ENCODE assay signal across 8 cellular contexts in genomic region chr5:138953370-138954256, GRCh38.
DNase-seq lines count a peak whose midpoint lies in the region; ATAC-seq, FAIRE-seq and TF ChIP-seq lines count a peak whose summit lies in the region.

No MANE protein-coding gene starts in this region.

- no peaks in the 10 kb centered on the region for H3K36me3 ChIP-seq in adipocyte (ENCODE audit: control insufficient read depth, insufficient read depth, low read length, severe bottlenecking)
- no peaks in the 10 kb centered on the region for H3K36me3 ChIP-seq in prostate gland

- 15% methylated on average over 11 of the region's 14 CpGs for WGBS in prostate gland

- ATAC-seq in left cardiac atrium (peak; percentile 90 to 94), HG02642 (IDR thresholded peaks at IDR 0.05; ENCODE audit: poor library complexity, unreplicated experiment) (no peak)

- H3K9me3 ChIP-seq in adipocyte (ENCODE audit: control insufficient read depth, low read length) (no peaks in the 10 kb centered on the region), prostate gland (no peaks in the 10 kb centered on the region)

- H3K27ac ChIP-seq in C4-2B (peak overlapping the region; percentile 84), prostate gland (peak overlapping the region; percentile 61 to 78)

- H3K27me3 ChIP-seq in adipocyte (replicated peaks; ENCODE audit: control insufficient read depth, insufficient read depth, low read length), result no peaks in the 10 kb centered on the region
- no peaks in the 10 kb centered on the region for H3K27me3 ChIP-seq in prostate gland (replicated peaks; ENCODE audit: insufficient read depth)

- no peak for TF ChIP-seq POLR2A in prostate gland (IDR thresholded peaks at IDR 0.05)

- TF ChIP-seq CTCF in C4-2B (conservative IDR thresholded peaks at IDR 0.05), result no peak
- TF ChIP-seq CTCF in prostate gland (IDR thresholded peaks at IDR 0.05), result no peak

- H3K9ac ChIP-seq in adipocyte (ENCODE audit: low read length), result peak overlapping the region; percentile 25

- H3K4me1 ChIP-seq in adipocyte (ENCODE audit: control insufficient read depth, insufficient read depth, low read length) (peaks cover 35% of the 10 kb centered on the region), prostate gland (replicated peaks) (peaks cover 14% of the 10 kb centered on the region)

- no peak overlapping the region for H3K4me3 ChIP-seq in adipocyte (ENCODE audit: low read length)
- H3K4me3 ChIP-seq in prostate gland, result no peak overlapping the region

- intact Hi-C loops in left cardiac atrium (cut with DNase I) (no loop called here), prostate gland (cut with DNase I) (loop anchor here (10.0 kb wide), 1 partner anchor 121 kb away; no protein-coding TSS in a partner anchor)

- FAIRE-seq in HTR-8/SVneo (lab: Jason Lieb, UNC), result no peak

- DNase-seq in GM19238 (ENCODE audit: insufficient read length, low spot score) (peak; percentile 60), NCI-H2029 treated with DMSO at 0.1 percent for 48 hours (lab: John Stamatoyannopoulos, UW) (peak; percentile 93), adipocyte (ENCODE audit: low read depth) (peak; percentile 33), left cardiac atrium (peak; percentile 92), prostate gland (ENCODE audit: low spot score) (peak; percentile 92), HTR-8/SVneo (ENCODE audit: insufficient read length, low spot score) (no peak)
